In genomic region chr6:127118505-127119360, GRCh38 we compare ENCODE assay signal across 8 cellular contexts. TPM values are rescaled to one million over a fixed set of nuclear protein-coding genes. Genes with fewer than 3 reads are reported as not detected.
DNase-seq lines count a peak whose midpoint lies in the region; ATAC-seq and TF ChIP-seq lines count a peak whose summit lies in the region.

Gene RSPO3 (plus strand): TSS chr6:127118671. CDS start chr6:127119193, 522 bp downstream.

- H3K27ac ChIP-seq in coronary artery (peak within 1 kb of the TSS in 1 of 2 donors; percentile 73), lung (ENCODE audit: low read depth in 1 of 2, low read length in 1 of 2) (no peak within 1 kb of the TSS), thymus (ENCODE audit: low read depth) (peak within 1 kb of the TSS; percentile 25)

- ATAC-seq in GM21529 (IDR thresholded peaks at IDR 0.05; ENCODE audit: unreplicated experiment): peak; percentile 3
- peak; percentile 28 for ATAC-seq in lung (ENCODE audit: insufficient read depth, low FRiP score)
- ATAC-seq in HG02610 (IDR thresholded peaks at IDR 0.05; ENCODE audit: unreplicated experiment): no peak

- no peaks in the 10 kb centered on the region for H3K9me3 ChIP-seq in lung (ENCODE audit: control insufficient read depth in 2 of 2, insufficient read depth in 1 of 2, low read length in 1 of 2)
- no peaks in the 10 kb centered on the region for H3K9me3 ChIP-seq in thymus (ENCODE audit: control insufficient read depth)

- no peaks in the 10 kb centered on the region for H3K36me3 ChIP-seq in lung (ENCODE audit: control insufficient read depth in 2 of 2, insufficient read depth in 2 of 2, low read length in 2 of 2)
- H3K36me3 ChIP-seq in thymus (ENCODE audit: control insufficient read depth, insufficient read depth): no peaks in the 10 kb centered on the region

- DNase-seq in D341Med (ENCODE audit: low spot score) (peak; percentile 69), NOMO-1 treated with DMSO at 0.1 percent for 48 hours (lab: John Stamatoyannopoulos, UW; ENCODE audit: unreplicated experiment) (peak; percentile 41), coronary artery (ENCODE audit: low spot score) (no peak), lung (ENCODE audit: low spot score) (no peak)
- DNase-seq in stimulated activated naive CD4-positive, alpha-beta T cell (lab: John Stamatoyannopoulos, UW): no peak

- TF ChIP-seq CTCF in coronary artery (IDR thresholded peaks at IDR 0.05) (no peak), lung (IDR thresholded peaks at IDR 0.05; ENCODE audit: control extremely low read depth, extremely low read depth) (no peak)

- H3K4me3 ChIP-seq in coronary artery (peak within 1 kb of the TSS; percentile 76), lung (peak within 1 kb of the TSS; percentile 49), thymus (ENCODE audit: low read length) (peak within 1 kb of the TSS; percentile 24)

- H3K27me3 ChIP-seq in lung (ENCODE audit: control insufficient read depth, insufficient read depth): no peaks in the 10 kb centered on the region
- H3K27me3 ChIP-seq in thymus (ENCODE audit: control insufficient read depth, insufficient read depth): peaks cover 36% of the 10 kb centered on the region

- WGBS in lung, 2 donors: 0 to 1% methylated on average over 60 to 68 of the region's 68 CpGs
- WGBS in thymus: 1% methylated on average over 67 of the region's 68 CpGs

- H3K4me1 ChIP-seq in lung (ENCODE audit: control insufficient read depth in 2 of 2, insufficient read depth in 2 of 2, low read length in 2 of 2) (peaks cover 0 to 10% of the 10 kb centered on the region in 2 donors), thymus (ENCODE audit: control insufficient read depth, insufficient read depth, low read length) (no peaks in the 10 kb centered on the region)

RNA-seq across cellular contexts. Expression of gene RSPO3, which starts in this region (rescaled TPM):
- 1 to 10 TPM; 5.5 to 5.9 TPM for total RNA-seq in lung
- 1 to 10 TPM in 1 of 2 donors, under 1 TPM in 1; 0.88 to 3.8 TPM for polyA plus RNA-seq in lung
- polyA plus RNA-seq in thymus: 2.4 TPM

Comparison
In these comparisons a context has a peak if more than half of its experiments do, and no peak if none do; other contexts are left out.
1. DNase-seq: peak in D341Med (single experiment) and NOMO-1 treated with DMSO at 0.1 percent for 48 hours (single experiment); none in coronary artery (single experiment), lung (single experiment) and stimulated activated naive CD4-positive, alpha-beta T cell (0 of 6).
2. H3K4me3 ChIP-seq: peak in every context shown above with its lines; median percentile 76 in coronary artery; 49 in lung; 24 in thymus.